1 cellular context compared by ENCODE assay signal in the genomic region with DNA sequence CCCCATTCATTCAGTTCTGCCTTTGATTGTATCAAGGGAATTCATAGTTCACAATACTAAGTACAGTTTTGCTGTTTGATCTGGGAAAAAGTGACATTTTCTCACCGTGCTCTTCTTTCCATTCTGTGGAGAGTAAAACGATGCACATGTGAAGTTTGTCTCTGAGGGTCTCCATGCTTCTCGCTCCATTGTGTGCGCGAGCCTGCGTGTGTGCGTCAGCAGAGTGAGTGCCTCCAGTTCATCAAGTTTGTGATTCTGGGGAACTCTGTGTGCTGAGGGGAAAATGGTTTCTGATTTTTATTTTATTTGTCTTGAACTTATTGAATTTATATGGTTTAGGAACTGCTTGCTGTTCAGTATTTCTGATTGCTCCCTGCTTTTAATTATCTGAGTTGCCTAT.
TF ChIP-seq lines count a peak whose summit lies in the region.

No MANE protein-coding gene starts in this region.

TF ChIP-seq in SK-N-SH, 30 proteins besides CTCF, POLR2A, EP300 and RAD21 (continued from another document):
- TF ChIP-seq REST (IDR thresholded peaks at IDR 0.05; ENCODE audit: low read depth, low read length) (no peak), CHD2 (IDR thresholded peaks at IDR 0.05; ENCODE audit: low read length, partially characterized antibody) (no peak), FOXJ3 (CRISPR knock-in tag; IDR thresholded peaks at IDR 0.05) (no peak), IRF3 (IDR thresholded peaks at IDR 0.05; ENCODE audit: low read depth, low read length) (no peak), RFX5 (IDR thresholded peaks at IDR 0.05; ENCODE audit: low read length) (no peak), GABPA (IDR thresholded peaks at IDR 0.05; ENCODE audit: low read depth) (no peak), PBX3 (IDR thresholded peaks at IDR 0.05) (no peak), YY1 (IDR thresholded peaks at IDR 0.05; ENCODE audit: low read depth) (no peak)
